27 cellular contexts compared by ENCODE assay signal in the genomic region with DNA sequence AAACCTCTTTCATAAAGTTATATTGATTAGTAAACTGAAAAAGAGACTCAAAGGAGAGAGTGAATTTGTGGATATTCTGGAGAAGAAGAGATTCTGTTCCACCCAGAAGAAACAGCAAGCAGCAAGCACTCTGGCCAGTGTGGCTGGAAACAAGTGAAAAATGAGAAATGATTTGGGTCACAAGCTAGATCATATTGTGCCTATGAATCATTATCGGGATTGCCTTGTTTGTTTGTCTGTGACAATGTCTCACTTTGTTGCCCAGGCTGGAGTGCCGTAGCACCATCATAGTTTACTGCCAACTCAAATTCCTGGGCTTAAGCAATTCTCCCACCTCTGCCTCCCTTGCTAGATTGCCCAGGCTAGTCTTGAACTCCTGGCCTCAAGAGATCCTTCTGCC.
"Had no signal": no experiment of that assay in that cellular context is flagged by ENCODE, and none has a peak within 500 bp of the region (broad histone marks: within the 10 kb centered on the region; RNA-seq: fewer than 3 reads in every experiment).

No MANE protein-coding gene starts in this region.

- H3K9me3 ChIP-seq: left lung, ovary, right atrium auricular region, stomach, thoracic aorta, tibial artery, upper lobe of right lung, vagina had no signal

- FAIRE-seq: keratinocyte had no signal

- DNase-seq: hippocampal formation; kidney glomerular epithelial cell; left cardiac atrium; left lung; mesendoderm; naive B cell; natural killer cell; nephron progenitor cell; ovary; stimulated activated CD4-positive, alpha-beta T cell treated with anti-CD3 and anti-CD28 coated beads, Interleukin-12 subunit alpha, Interleukin-12 subunit beta, amount 100 ng/mL, for 4 hours; stimulated activated CD4-positive, alpha-beta T cell treated with anti-CD3 and anti-CD28 coated beads, Interleukin-15, amount 100 ng/mL, for 24 hours; stimulated activated CD4-positive, alpha-beta T cell treated with anti-CD3 and anti-CD28 coated beads, Interleukin-2, amount 100 ng/mL, for 24 hours; stimulated activated CD4-positive, alpha-beta T cell treated with anti-CD3 and anti-CD28 coated beads, Interleukin-4, amount 100 ng/mL, for 1 hour; stimulated activated naive B cell treated with anti-CD40 and anti-IgM and Interleukin-4, amounts not matched to agents 10 μg/mL and 1 μg/mL and 100 μg/mL, for 72 hours; stimulated activated naive CD8-positive, alpha-beta T cell treated with anti-CD3 and anti-CD28 coated beads, Interleukin-15, Interleukin-2, amounts not matched to agents 100 U/mL and 50 U/mL, for 24 hours; stomach; tibial artery; trophoblast cell; upper lobe of right lung had no signal

- H3K4me1 ChIP-seq: left lung, neural progenitor cell, right atrium auricular region, stomach, tibial artery, upper lobe of right lung, vagina had no signal

- ATAC-seq: left cardiac atrium; left lung; natural killer cell; sciatic nerve; stimulated activated naive B cell treated with anti-CD40 and anti-IgM and Interleukin-4, amounts not matched to agents 10 μg/mL and 1 μg/mL and 100 μg/mL, for 72 hours; stimulated activated naive CD8-positive, alpha-beta T cell treated with anti-CD3 and anti-CD28 coated beads, Interleukin-15, Interleukin-2, amounts not matched to agents 100 U/mL and 50 U/mL, for 24 hours; upper lobe of right lung had no signal

- H3K27ac ChIP-seq: left lung, neural progenitor cell, ovary, right atrium auricular region, skin epidermis, stomach, thoracic aorta, tibial artery, upper lobe of right lung, vagina had no signal

- H3K9ac ChIP-seq: neural progenitor cell had no signal

- H2AFZ ChIP-seq: neural progenitor cell had no signal

- H3K36me3 ChIP-seq: left lung, neural progenitor cell, ovary, right atrium auricular region, stomach, thoracic aorta, tibial artery, upper lobe of right lung, vagina had no signal

- H3K4me3 ChIP-seq: left lung, lung, neural progenitor cell, ovary, right atrium auricular region, skin epidermis, stomach, thoracic aorta, tibial artery, upper lobe of right lung, vagina had no signal

- H3K4me2 ChIP-seq: neural progenitor cell had no signal

- H3K27me3 ChIP-seq: left lung, neural progenitor cell, ovary, right atrium auricular region, stomach, tibial artery, upper lobe of right lung, vagina had no signal
